7 cellular contexts compared by ENCODE assay signal in genomic region chr17:35000965-35001364, GRCh38. TPM values are rescaled to one million over a fixed set of nuclear protein-coding genes. Genes with fewer than 3 reads are reported as not detected.
DNase-seq lines count a peak whose midpoint lies in the region; ATAC-seq and TF ChIP-seq lines count a peak whose summit lies in the region.
"Not testable (repeated sequence)": the region's sequence is repeated elsewhere in the genome, so short reads cannot be mapped to it uniquely, and the experiment has no call there.

No MANE protein-coding gene starts in this region.

- peaks cover 31% of the 10 kb centered on the region for H3K36me3 Mint-ChIP-seq in T-cell
- H3K36me3 Mint-ChIP-seq in effector memory CD8-positive, alpha-beta T cell (ENCODE audit: insufficient read depth), result peaks cover 27% of the 10 kb centered on the region

- not testable (repeated sequence) for TF ChIP-seq POLR2A in gastroesophageal sphincter (IDR thresholded peaks at IDR 0.05); prostate gland (IDR thresholded peaks at IDR 0.05)

- not testable (repeated sequence) for H3K4me3 Mint-ChIP-seq in T-cell; effector memory CD8-positive, alpha-beta T cell

- not testable (repeated sequence) for H3K27me3 ChIP-seq in gastroesophageal sphincter; prostate gland (replicated peaks; ENCODE audit: insufficient read depth)

- H3K9me3 Mint-ChIP-seq in T-cell; effector memory CD8-positive, alpha-beta T cell: not testable (repeated sequence)

- not testable (repeated sequence) for ATAC-seq in T-cell (replicated peaks in 1 of 4); effector memory CD8-positive, alpha-beta T cell (replicated peaks); gastroesophageal sphincter

- H3K27me3 Mint-ChIP-seq in T-cell; effector memory CD8-positive, alpha-beta T cell: not testable (repeated sequence)

- H3K36me3 ChIP-seq in gastroesophageal sphincter, result peaks cover 0 to 87% of the 10 kb centered on the region in 2 donors
- H3K36me3 ChIP-seq in prostate gland, result not testable (repeated sequence)

- POLR2A ChIA-PET in T-cell (lab: Charles Lee), result not testable (repeated sequence)

- TF ChIP-seq CTCF in VCaP (conservative IDR thresholded peaks at IDR 0.05); gastroesophageal sphincter (IDR thresholded peaks at IDR 0.05); prostate gland (IDR thresholded peaks at IDR 0.05): not testable (repeated sequence)

- 77 to 94% methylated on average over 3 to 6 of the region's 14 CpGs for WGBS in gastroesophageal sphincter (ENCODE audit: low coverage in 1 of 2), 2 donors
- 90% methylated on average over 14 of the region's 14 CpGs for WGBS in prostate gland

- not testable (repeated sequence) for H3K4me3 ChIP-seq in gastroesophageal sphincter, prostate gland

- CTCF ChIA-PET in T-cell (lab: Charles Lee), result interaction anchor here in 1 of 2 donors (0.7 to 2.6 kb wide), 2 partner anchors 74 to 118 kb away, joined by 3 to 14 read pairs; partner anchors contain the start of gene RAD51D

- peak overlapping the region; percentile 58 to 83 for H3K27ac Mint-ChIP-seq in T-cell
- peak overlapping the region; percentile 72 to 79 for H3K27ac Mint-ChIP-seq in effector memory CD8-positive, alpha-beta T cell

- not testable (repeated sequence) for H3K9me3 ChIP-seq in gastroesophageal sphincter, prostate gland

- not testable (repeated sequence) for H3K4me1 Mint-ChIP-seq in T-cell; effector memory CD8-positive, alpha-beta T cell (ENCODE audit: low read depth in 2 of 2)

- intact Hi-C loops in prostate gland (cut with DNase I), result not testable (repeated sequence)

- not testable (repeated sequence) for TF ChIP-seq EP300 in gastroesophageal sphincter (IDR thresholded peaks at IDR 0.05)

- peak overlapping the region; percentile 41; the same call in 1 of the 2 replicates for H3K27ac ChIP-seq in VCaP
- H3K27ac ChIP-seq in angular gyrus (ENCODE audit: low read depth, low read length), result peak overlapping the region; percentile 47
- H3K27ac ChIP-seq in gastroesophageal sphincter, result peak overlapping the region in 3 of 4 donors; percentile 42 to 69 (median 64)
- peak overlapping the region; percentile 62 to 69 for H3K27ac ChIP-seq in prostate gland
- peak overlapping the region; percentile 60 for H3K27ac ChIP-seq in substantia nigra (ENCODE audit: low read depth, low read length, poor library complexity, severe bottlenecking)

- not testable (repeated sequence) for DNase-seq in T-cell; effector memory CD8-positive, alpha-beta T cell; prostate gland (ENCODE audit: low spot score); substantia nigra (lab: John Stamatoyannopoulos, UW)

- H3K4me1 ChIP-seq in gastroesophageal sphincter, result peaks cover 3 to 56% (median 3%) of the 10 kb centered on the region in 3 donors
- H3K4me1 ChIP-seq in prostate gland (replicated peaks), result peaks cover 27% of the 10 kb centered on the region

RNA-seq across cellular contexts. Expression of gene LIG3, which starts 20.7 kb away (rescaled TPM):
- total RNA-seq in T-cell, result 10 to 100 TPM; 42.7 to 52.7 (median 49.8) TPM
- 10 to 100 TPM; 25.0 to 36.3 (median 29.9) TPM for total RNA-seq in gastroesophageal sphincter
- total RNA-seq in prostate gland, result 10 to 100 TPM; 49.2 to 54.0 TPM

RNA-seq across cellular contexts. Expression of gene ZNF830, which starts 39.6 kb away (rescaled TPM):
- total RNA-seq in T-cell (10 to 100 TPM; 35.4 to 42.3 (median 38.0) TPM), gastroesophageal sphincter (10 to 100 TPM; 12.7 to 15.0 (median 13.5) TPM), prostate gland (10 to 100 TPM; 15.0 to 21.0 TPM)

RNA-seq across cellular contexts. Expression of gene CCT6B, which starts 39.7 kb away (rescaled TPM):
- total RNA-seq in T-cell (1 to 10 TPM; 1.3 to 3.2 (median 2.4) TPM), gastroesophageal sphincter (1 to 10 TPM; 2.5 to 4.0 (median 2.8) TPM), prostate gland (10 to 100 TPM in 1 of 2 donors, 1 to 10 TPM in 1; 7.1 to 11.9 TPM)
